ENCODE assay signal across 37 cellular contexts in genomic region chr17:50003916-50004315, GRCh38. TPM values are rescaled to one million over a fixed set of nuclear protein-coding genes. Genes with fewer than 3 reads are reported as not detected.
"Had no signal": no experiment of that assay in that cellular context is flagged by ENCODE, and none has a peak within 500 bp of the region (broad histone marks: within the 10 kb centered on the region; RNA-seq: fewer than 3 reads in every experiment).

No MANE protein-coding gene starts in this region.

- H3K4me3 Mint-ChIP-seq: activated B cell treated with CpG ODN at 0.5 μM for 24 hours; activated CD4-positive, alpha-beta memory T cell treated with anti-CD3 and anti-CD28 coated beads for 36 hours; activated naive CD4-positive, alpha-beta T cell treated with anti-CD3 and anti-CD28 coated beads, Interleukin-2, amount 10 ng/mL, durations not matched to agents 7 days and 5 days; activated naive CD8-positive, alpha-beta T cell; activated naive CD8-positive, alpha-beta T cell treated with anti-CD3 and anti-CD28 coated beads, Interleukin-2, amount 50 U/mL, for 24 hours; activated T-cell treated with anti-CD3 and anti-CD28 coated beads, Interleukin-2, amount 50 U/mL, for 4 hours; activated T-helper 1 cell treated with anti-CD3 and anti-CD28 coated beads, Interleukin-12 subunit alpha, Interleukin-12 subunit beta, Interleukin-2, Interleukin-4 antibody, amounts not matched to agents 30 ng/mL and 10 ng/mL and 1 ng/mL, durations not matched to agents 14 hours and 24 hours and 36 hours; brain; T-cell; T-helper 17 cell had no signal

- ATAC-seq: activated naive CD8-positive, alpha-beta T cell treated with anti-CD3 and anti-CD28 coated beads, Interleukin-2, amount 50 U/mL, for 24 hours; activated T-cell treated with anti-CD3 and anti-CD28 coated beads, Interleukin-2, amount 50 U/mL, for 4 hours; PC-3; Right ventricle myocardium inferior; SK-N-SH treated with all-trans-retinoic acid at 6 μM for 48 hours; T-cell; T-helper 17 cell had no signal

- H3K27ac ChIP-seq: RWPE1, VCaP had no signal

- DNase-seq: activated B cell treated with CpG ODN at 0.5 μM for 24 hours; activated CD4-positive, alpha-beta memory T cell treated with anti-CD3 and anti-CD28 coated beads for 36 hours; activated CD4-positive, alpha-beta T cell treated with anti-CD3 and anti-CD28 coated beads for 4 hours; activated CD4-positive, alpha-beta T cell treated with anti-CD3 and anti-CD28 coated beads, Interleukin-2, amount 50 U/mL, for 1 hour; activated CD4-positive, CD25-positive, alpha-beta regulatory T cell treated with anti-CD3 and anti-CD28 coated beads, Interleukin-2, amount 50 U/mL, for 72 hours; activated CD8-positive, alpha-beta memory T cell treated with anti-CD3 and anti-CD28 coated beads, Interleukin-2, amount 50 U/mL, for 4 hours; activated effector memory CD4-positive, alpha-beta T cell treated with Interleukin-2 at 50 U/mL for 16 hours; activated naive CD4-positive, alpha-beta T cell treated with anti-CD3 and anti-CD28 coated beads, Interleukin-2, amount 10 ng/mL, durations not matched to agents 7 days and 5 days; activated naive CD8-positive, alpha-beta T cell treated with anti-CD3 and anti-CD28 coated beads, Interleukin-2, amount 50 U/mL, for 24 hours; activated T-cell treated with anti-CD3 and anti-CD28 coated beads for 4 hours; activated T-cell treated with anti-CD3 and anti-CD28 coated beads, Interleukin-2, amount 50 U/mL, for 4 hours; anterior cingulate cortex; caudate nucleus; Kasumi-1; MM.1S; MV-4-11; NCI-H1092; NCI-H1436 treated with DMSO at 0.1 percent for 48 hours; NCI-H1694 treated with DMSO at 0.1 percent for 48 hours; NCI-H2029; NCI-H345; NCI-H524 treated with DMSO at 0.1 percent for 48 hours; PC-3; SIG-M5; T-cell; T-helper 17 cell had no signal

- H3K27ac Mint-ChIP-seq: activated B cell treated with CpG ODN at 0.5 μM for 24 hours; activated CD4-positive, alpha-beta memory T cell treated with anti-CD3 and anti-CD28 coated beads for 36 hours; activated naive CD4-positive, alpha-beta T cell treated with anti-CD3 and anti-CD28 coated beads, Interleukin-2, amount 10 ng/mL, durations not matched to agents 7 days and 5 days; activated naive CD8-positive, alpha-beta T cell; activated naive CD8-positive, alpha-beta T cell treated with anti-CD3 and anti-CD28 coated beads, Interleukin-2, amount 50 U/mL, for 24 hours; activated T-helper 1 cell treated with anti-CD3 and anti-CD28 coated beads, Interleukin-12 subunit alpha, Interleukin-12 subunit beta, Interleukin-2, Interleukin-4 antibody, amounts not matched to agents 30 ng/mL and 10 ng/mL and 1 ng/mL, durations not matched to agents 14 hours and 24 hours and 36 hours; brain; T-cell; T-helper 17 cell had no signal

- H3K36me3 Mint-ChIP-seq: activated CD4-positive, alpha-beta memory T cell treated with anti-CD3 and anti-CD28 coated beads for 36 hours; activated naive CD4-positive, alpha-beta T cell treated with anti-CD3 and anti-CD28 coated beads, Interleukin-2, amount 10 ng/mL, durations not matched to agents 7 days and 5 days; brain; T-cell had no signal

- H3K4me1 Mint-ChIP-seq: activated naive CD4-positive, alpha-beta T cell treated with anti-CD3 and anti-CD28 coated beads, Interleukin-2, amount 10 ng/mL, durations not matched to agents 7 days and 5 days; activated naive CD8-positive, alpha-beta T cell treated with anti-CD3 and anti-CD28 coated beads, Interleukin-2, amount 50 U/mL, for 24 hours; brain; T-cell had no signal

- FAIRE-seq: bronchial epithelial cell, RCC 7860 had no signal

RNA-seq across cellular contexts. Expression of gene DLX3, which starts 8.9 kb away (rescaled TPM):
- total RNA-seq: activated B cell treated with CpG ODN at 0.5 μM for 24 hours; activated CD4-positive, alpha-beta memory T cell treated with anti-CD3 and anti-CD28 coated beads for 36 hours; activated T-helper 1 cell treated with anti-CD3 and anti-CD28 coated beads, Interleukin-12 subunit alpha, Interleukin-12 subunit beta, Interleukin-2, Interleukin-4 antibody, amounts not matched to agents 30 ng/mL and 10 ng/mL and 1 ng/mL, durations not matched to agents 14 hours and 24 hours and 36 hours; bronchial epithelial cell; NCI-H460; Right ventricle myocardium inferior; SK-MEL-5; T-cell; T-helper 17 cell had no signal

RNA-seq across cellular contexts. Expression of gene DLX4, which starts 34.9 kb away (rescaled TPM):
- total RNA-seq: activated T-helper 1 cell treated with anti-CD3 and anti-CD28 coated beads, Interleukin-12 subunit alpha, Interleukin-12 subunit beta, Interleukin-2, Interleukin-4 antibody, amounts not matched to agents 30 ng/mL and 10 ng/mL and 1 ng/mL, durations not matched to agents 14 hours and 24 hours and 36 hours; bronchial epithelial cell; Right ventricle myocardium inferior had no signal
